25 cellular contexts compared by ENCODE assay signal in genomic region chr17:68015081-68015723, GRCh38.
"Had no signal": no experiment of that assay in that cellular context is flagged by ENCODE, and none has a peak within 500 bp of the region (broad histone marks: within the 10 kb centered on the region; RNA-seq: fewer than 3 reads in every experiment).

No MANE protein-coding gene starts in this region.

- H3K4me1 ChIP-seq: ascending aorta had no signal

- H3K27me3 Mint-ChIP-seq: activated T-cell treated with anti-CD3 and anti-CD28 coated beads, Interleukin-2, amount 50 U/mL, for 24 hours; T-helper 17 cell had no signal

- ATAC-seq: activated CD8-positive, alpha-beta memory T cell treated with anti-CD3 and anti-CD28 coated beads, Interleukin-2, amount 10 ng/mL, durations not matched to agents 7 days and 5 days; activated naive CD4-positive, alpha-beta T cell treated with anti-CD3 and anti-CD28 coated beads, Interleukin-2, amount 50 U/mL, for 72 hours; activated naive CD8-positive, alpha-beta T cell treated with anti-CD3 and anti-CD28 coated beads, Interleukin-2, amount 50 U/mL, for 24 hours; body of pancreas; PC-3; T-helper 17 cell; WTC11 had no signal

- H3K36me3 ChIP-seq: ascending aorta had no signal

- H3K27ac ChIP-seq: ascending aorta, body of pancreas had no signal

- DNase-seq: activated CD4-positive, alpha-beta T cell treated with anti-CD3 and anti-CD28 coated beads for 48 hours; activated CD4-positive, alpha-beta T cell treated with anti-CD3 and anti-CD28 coated beads, Interleukin-2, amount 50 U/mL, for 4 hours; activated CD4-positive, CD25-positive, alpha-beta regulatory T cell treated with anti-CD3 and anti-CD28 coated beads, Interleukin-2, amount 50 U/mL, for 72 hours; activated CD8-positive, alpha-beta memory T cell treated with anti-CD3 and anti-CD28 coated beads, Interleukin-2, amount 10 ng/mL, durations not matched to agents 7 days and 5 days; activated effector memory CD4-positive, alpha-beta T cell treated with Interleukin-2 at 50 U/mL for 16 hours; activated naive CD4-positive, alpha-beta T cell; activated naive CD8-positive, alpha-beta T cell treated with anti-CD3 and anti-CD28 coated beads, Interleukin-2, amount 50 U/mL, for 24 hours; activated T-cell treated with anti-CD3 and anti-CD28 coated beads, Interleukin-2, amount 50 U/mL, for 24 hours; amniotic stem cell; body of pancreas; KG1; NCI-H1048; NCI-H146; NCI-H187 treated with DMSO at 0.1 percent for 48 hours; NCI-H2081 treated with DMSO at 0.1 percent for 48 hours; NCI-H446; NCI-H524; PC-3; SHP77 treated with DMSO at 0.1 percent for 48 hours; T-helper 17 cell; T-helper 9 cell had no signal

- H3K4me3 Mint-ChIP-seq: activated CD8-positive, alpha-beta memory T cell treated with anti-CD3 and anti-CD28 coated beads, Interleukin-2, amount 10 ng/mL, durations not matched to agents 7 days and 5 days; activated naive CD8-positive, alpha-beta T cell treated with anti-CD3 and anti-CD28 coated beads, Interleukin-2, amount 50 U/mL, for 24 hours; activated T-cell treated with anti-CD3 and anti-CD28 coated beads, Interleukin-2, amount 50 U/mL, for 24 hours; activated T-helper 1 cell treated with anti-CD3 and anti-CD28 coated beads, Interleukin-12 subunit alpha, Interleukin-12 subunit beta, Interleukin-2, Interleukin-4 antibody, amounts not matched to agents 30 ng/mL and 10 ng/mL and 1 ng/mL, durations not matched to agents 14 hours and 24 hours and 36 hours; T-helper 17 cell; WTC11 had no signal

- H3K4me3 ChIP-seq: ascending aorta, body of pancreas had no signal

- H3K27ac Mint-ChIP-seq: activated CD8-positive, alpha-beta memory T cell treated with anti-CD3 and anti-CD28 coated beads, Interleukin-2, amount 10 ng/mL, durations not matched to agents 7 days and 5 days; activated naive CD4-positive, alpha-beta T cell treated with anti-CD3 and anti-CD28 coated beads, Interleukin-2, amount 50 U/mL, for 72 hours; activated naive CD8-positive, alpha-beta T cell treated with anti-CD3 and anti-CD28 coated beads, Interleukin-2, amount 50 U/mL, for 24 hours; activated T-cell treated with anti-CD3 and anti-CD28 coated beads, Interleukin-2, amount 50 U/mL, for 24 hours; activated T-helper 1 cell treated with anti-CD3 and anti-CD28 coated beads, Interleukin-12 subunit alpha, Interleukin-12 subunit beta, Interleukin-2, Interleukin-4 antibody, amounts not matched to agents 30 ng/mL and 10 ng/mL and 1 ng/mL, durations not matched to agents 14 hours and 24 hours and 36 hours; T-helper 17 cell; WTC11 had no signal

- H3K27me3 ChIP-seq: ascending aorta, body of pancreas had no signal

- H3K9me3 Mint-ChIP-seq: activated naive CD4-positive, alpha-beta T cell treated with anti-CD3 and anti-CD28 coated beads, Interleukin-2, amount 50 U/mL, for 72 hours; activated naive CD8-positive, alpha-beta T cell treated with anti-CD3 and anti-CD28 coated beads, Interleukin-2, amount 50 U/mL, for 24 hours; activated T-cell treated with anti-CD3 and anti-CD28 coated beads, Interleukin-2, amount 50 U/mL, for 24 hours; activated T-helper 1 cell treated with anti-CD3 and anti-CD28 coated beads, Interleukin-12 subunit alpha, Interleukin-12 subunit beta, Interleukin-2, Interleukin-4 antibody, amounts not matched to agents 30 ng/mL and 10 ng/mL and 1 ng/mL, durations not matched to agents 14 hours and 24 hours and 36 hours; WTC11 had no signal

- H3K9me3 ChIP-seq: ascending aorta, body of pancreas had no signal

- H3K36me3 Mint-ChIP-seq: activated CD8-positive, alpha-beta memory T cell treated with anti-CD3 and anti-CD28 coated beads, Interleukin-2, amount 10 ng/mL, durations not matched to agents 7 days and 5 days; WTC11 had no signal
